Comparison of ENCODE assay signal across 1 cellular context in genomic region chr2:144580521-144581153, GRCh38.
TF ChIP-seq lines count a peak whose summit lies in the region.

No MANE protein-coding gene starts in this region.

TF ChIP-seq in K562, 482 proteins besides CTCF, POLR2A, EP300 and RAD21 (continued from another document and continues in another):
- TF ChIP-seq AFF4 (CRISPR knock-in tag; IDR thresholded peaks at IDR 0.05), result no peak
- no peak for TF ChIP-seq KAT8 (IDR thresholded peaks at IDR 0.05; ENCODE audit: low read depth)
- TF ChIP-seq HMBOX1 (IDR thresholded peaks at IDR 0.05), result peak; percentile 92
- peak; percentile 74 to 75 for TF ChIP-seq NCOA2 (IDR thresholded peaks at IDR 0.05; ENCODE audit: partially characterized antibody in 2 of 2)
- peak; percentile 93 for TF ChIP-seq C11orf30 (IDR thresholded peaks at IDR 0.05; ENCODE audit: low read depth)
- TF ChIP-seq PURB (CRISPR knock-in tag; IDR thresholded peaks at IDR 0.05; ENCODE audit: low read depth), result no peak
- no peak for TF ChIP-seq FOXK1 (CRISPR knock-in tag; IDR thresholded peaks at IDR 0.05; ENCODE audit: borderline replicate concordance)
- TF ChIP-seq CEBPG (CRISPR knock-in tag; IDR thresholded peaks at IDR 0.05), result no peak
- no peak for TF ChIP-seq CEBPG (tag; conservative IDR thresholded peaks at IDR 0.05 in 1 of 2, IDR thresholded peaks at IDR 0.05 in 1 of 2)
- TF ChIP-seq SIN3B (IDR thresholded peaks at IDR 0.05; ENCODE audit: low read depth), result no peak
- peak; percentile 94 for TF ChIP-seq DPF2 (IDR thresholded peaks at IDR 0.05)
- peak in 1 of 2 experiments; percentile 67; a peak in 3 of 4 replicates for TF ChIP-seq TRIM24 (IDR thresholded peaks at IDR 0.05)
- 0 out of 2 replicates have a peak, but pooled peaks have one; percentile 14 for TF ChIP-seq LCOR (CRISPR knock-in tag; IDR thresholded peaks at IDR 0.05)
- TF ChIP-seq U2AF2 (optimal IDR thresholded peaks at IDR 0.05; ENCODE audit: low read depth, low read length), result no peak
- no peak for TF ChIP-seq ZNF507 (tag; conservative IDR thresholded peaks at IDR 0.05)
- TF ChIP-seq, protein P1, sequence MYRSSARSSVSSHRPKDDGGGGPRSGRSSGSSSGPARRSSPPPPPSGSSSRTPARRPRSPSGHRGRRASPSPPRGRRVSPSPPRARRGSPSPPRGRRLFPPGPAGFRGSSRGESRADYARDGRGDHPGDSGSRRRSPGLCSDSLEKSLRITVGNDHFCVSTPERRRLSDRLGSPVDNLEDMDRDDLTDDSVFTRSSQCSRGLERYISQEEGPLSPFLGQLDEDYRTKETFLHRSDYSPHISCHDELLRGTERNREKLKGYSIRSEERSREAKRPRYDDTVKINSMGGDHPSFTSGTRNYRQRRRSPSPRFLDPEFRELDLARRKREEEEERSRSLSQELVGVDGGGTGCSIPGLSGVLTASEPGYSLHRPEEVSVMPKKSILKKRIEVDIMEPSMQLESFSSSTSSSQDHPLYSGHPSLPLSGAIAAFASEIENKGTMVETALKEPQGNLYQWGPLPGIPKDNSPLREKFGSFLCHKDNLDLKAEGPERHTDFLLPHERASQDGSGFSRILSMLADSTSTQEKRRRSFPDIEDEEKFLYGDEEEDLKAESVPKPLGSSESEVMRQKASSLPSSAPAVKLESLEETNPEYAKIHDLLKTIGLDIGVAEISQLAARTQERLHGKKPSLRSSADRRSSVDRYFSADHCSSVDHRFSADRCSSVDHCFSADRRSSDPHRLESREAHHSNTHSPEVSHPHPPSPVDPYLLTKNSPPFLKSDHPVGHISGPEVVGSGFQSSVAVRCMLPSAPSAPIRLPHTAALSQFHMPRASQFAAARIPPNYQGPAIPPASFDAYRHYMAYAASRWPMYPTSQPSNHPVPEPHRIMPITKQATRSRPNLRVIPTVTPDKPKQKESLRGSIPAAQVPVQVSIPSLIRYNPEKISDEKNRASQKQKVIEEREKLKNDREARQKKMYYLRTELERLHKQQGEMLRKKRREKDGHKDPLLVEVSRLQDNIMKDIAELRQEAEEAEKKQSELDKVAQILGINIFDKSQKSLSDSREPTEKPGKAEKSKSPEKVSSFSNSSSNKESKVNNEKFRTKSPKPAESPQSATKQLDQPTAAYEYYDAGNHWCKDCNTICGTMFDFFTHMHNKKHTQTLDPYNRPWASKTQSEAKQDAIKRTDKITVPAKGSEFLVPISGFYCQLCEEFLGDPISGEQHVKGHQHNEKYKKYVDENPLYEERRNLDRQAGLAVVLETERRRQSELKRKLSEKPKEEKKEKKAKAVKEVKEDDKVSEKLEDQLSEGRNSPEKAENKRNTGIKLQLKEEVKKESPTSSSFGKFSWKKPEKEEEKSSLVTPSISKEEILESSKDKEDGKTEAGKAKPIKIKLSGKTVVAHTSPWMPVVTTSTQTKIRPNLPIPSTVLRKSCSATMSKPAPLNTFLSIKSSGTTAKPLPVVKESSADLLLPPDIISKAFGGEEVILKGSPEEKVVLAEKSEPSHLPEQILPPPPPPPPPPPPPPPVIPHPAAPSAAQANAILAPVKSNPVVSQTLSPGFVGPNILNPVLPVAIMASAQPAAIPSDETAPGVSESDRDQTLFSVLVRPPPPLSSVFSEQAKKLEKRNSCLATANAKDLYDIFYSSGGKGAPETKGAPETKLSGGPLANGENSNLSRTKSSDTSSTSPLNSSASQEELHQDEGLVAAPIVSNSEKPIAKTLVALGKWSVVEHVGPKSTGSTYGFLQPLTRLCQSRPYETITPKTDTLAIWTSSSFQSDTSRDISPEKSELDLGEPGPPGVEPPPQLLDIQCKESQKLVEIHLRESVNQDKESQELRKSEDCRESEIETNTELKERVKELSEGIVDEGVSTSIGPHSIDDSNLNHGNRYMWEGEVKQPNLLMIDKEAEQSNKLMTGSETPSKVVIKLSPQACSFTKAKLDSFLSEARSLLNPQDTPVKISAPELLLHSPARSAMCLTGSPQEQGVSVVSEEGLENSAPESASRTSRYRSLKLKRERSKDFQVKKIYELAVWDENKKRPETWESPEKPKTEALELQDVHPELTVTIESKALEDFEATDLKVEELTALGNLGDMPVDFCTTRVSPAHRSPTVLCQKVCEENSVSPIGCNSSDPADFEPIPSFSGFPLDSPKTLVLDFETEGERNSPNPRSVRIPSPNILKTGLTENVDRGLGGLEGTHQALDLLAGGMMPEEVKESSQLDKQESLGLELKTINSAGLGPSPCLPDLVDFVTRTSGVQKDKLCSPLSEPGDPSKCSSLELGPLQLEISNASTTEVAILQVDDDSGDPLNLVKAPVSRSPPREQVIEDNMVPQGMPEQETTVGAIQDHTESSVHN (IDR thresholded peaks at IDR 0.05; ENCODE audit: borderline replicate concordance in 1 of 2, low read depth in 1 of 2), result peak in 1 of 2 experiments; percentile 63; a peak in 2 of 4 replicates
- TF ChIP-seq NFE2 (IDR thresholded peaks at IDR 0.05; ENCODE audit: low read depth), result peak; percentile 67
- TF ChIP-seq, protein P2, sequence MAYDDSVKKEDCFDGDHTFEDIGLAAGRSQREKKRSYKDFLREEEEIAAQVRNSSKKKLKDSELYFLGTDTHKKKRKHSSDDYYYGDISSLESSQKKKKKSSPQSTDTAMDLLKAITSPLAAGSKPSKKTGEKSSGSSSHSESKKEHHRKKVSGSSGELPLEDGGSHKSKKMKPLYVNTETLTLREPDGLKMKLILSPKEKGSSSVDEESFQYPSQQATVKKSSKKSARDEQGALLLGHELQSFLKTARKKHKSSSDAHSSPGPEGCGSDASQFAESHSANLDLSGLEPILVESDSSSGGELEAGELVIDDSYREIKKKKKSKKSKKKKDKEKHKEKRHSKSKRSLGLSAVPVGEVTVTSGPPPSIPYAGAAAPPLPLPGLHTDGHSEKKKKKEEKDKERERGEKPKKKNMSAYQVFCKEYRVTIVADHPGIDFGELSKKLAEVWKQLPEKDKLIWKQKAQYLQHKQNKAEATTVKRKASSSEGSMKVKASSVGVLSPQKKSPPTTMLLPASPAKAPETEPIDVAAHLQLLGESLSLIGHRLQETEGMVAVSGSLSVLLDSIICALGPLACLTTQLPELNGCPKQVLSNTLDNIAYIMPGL (CRISPR knock-in tag; IDR thresholded peaks at IDR 0.05), result no peak
- TF ChIP-seq ZNF347 (CRISPR knock-in tag; IDR thresholded peaks at IDR 0.05; ENCODE audit: low read depth), result no peak
- TF ChIP-seq, protein P3, sequence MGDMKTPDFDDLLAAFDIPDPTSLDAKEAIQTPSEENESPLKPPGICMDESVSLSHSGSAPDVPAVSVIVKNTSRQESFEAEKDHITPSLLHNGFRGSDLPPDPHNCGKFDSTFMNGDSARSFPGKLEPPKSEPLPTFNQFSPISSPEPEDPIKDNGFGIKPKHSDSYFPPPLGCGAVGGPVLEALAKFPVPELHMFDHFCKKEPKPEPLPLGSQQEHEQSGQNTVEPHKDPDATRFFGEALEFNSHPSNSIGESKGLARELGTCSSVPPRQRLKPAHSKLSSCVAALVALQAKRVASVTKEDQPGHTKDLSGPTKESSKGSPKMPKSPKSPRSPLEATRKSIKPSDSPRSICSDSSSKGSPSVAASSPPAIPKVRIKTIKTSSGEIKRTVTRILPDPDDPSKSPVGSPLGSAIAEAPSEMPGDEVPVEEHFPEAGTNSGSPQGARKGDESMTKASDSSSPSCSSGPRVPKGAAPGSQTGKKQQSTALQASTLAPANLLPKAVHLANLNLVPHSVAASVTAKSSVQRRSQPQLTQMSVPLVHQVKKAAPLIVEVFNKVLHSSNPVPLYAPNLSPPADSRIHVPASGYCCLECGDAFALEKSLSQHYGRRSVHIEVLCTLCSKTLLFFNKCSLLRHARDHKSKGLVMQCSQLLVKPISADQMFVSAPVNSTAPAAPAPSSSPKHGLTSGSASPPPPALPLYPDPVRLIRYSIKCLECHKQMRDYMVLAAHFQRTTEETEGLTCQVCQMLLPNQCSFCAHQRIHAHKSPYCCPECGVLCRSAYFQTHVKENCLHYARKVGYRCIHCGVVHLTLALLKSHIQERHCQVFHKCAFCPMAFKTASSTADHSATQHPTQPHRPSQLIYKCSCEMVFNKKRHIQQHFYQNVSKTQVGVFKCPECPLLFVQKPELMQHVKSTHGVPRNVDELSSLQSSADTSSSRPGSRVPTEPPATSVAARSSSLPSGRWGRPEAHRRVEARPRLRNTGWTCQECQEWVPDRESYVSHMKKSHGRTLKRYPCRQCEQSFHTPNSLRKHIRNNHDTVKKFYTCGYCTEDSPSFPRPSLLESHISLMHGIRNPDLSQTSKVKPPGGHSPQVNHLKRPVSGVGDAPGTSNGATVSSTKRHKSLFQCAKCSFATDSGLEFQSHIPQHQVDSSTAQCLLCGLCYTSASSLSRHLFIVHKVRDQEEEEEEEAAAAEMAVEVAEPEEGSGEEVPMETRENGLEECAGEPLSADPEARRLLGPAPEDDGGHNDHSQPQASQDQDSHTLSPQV (IDR thresholded peaks at IDR 0.05), result peak; percentile 73; the same call in 1 of the 2 replicates
- no peak for TF ChIP-seq TOE1 (IDR thresholded peaks at IDR 0.05; ENCODE audit: borderline replicate concordance)
- no peak for TF ChIP-seq TOE1 (CRISPR knock-in tag; IDR thresholded peaks at IDR 0.05; ENCODE audit: borderline replicate concordance, low read depth)
- no peak for TF ChIP-seq SNAPC5 (CRISPR knock-in tag; IDR thresholded peaks at IDR 0.05)
- TF ChIP-seq GABPB2 (CRISPR knock-in tag; conservative IDR thresholded peaks at IDR 0.05), result no peak
- no peak for TF ChIP-seq HEY1 (CRISPR knock-in tag; IDR thresholded peaks at IDR 0.05; ENCODE audit: borderline replicate concordance)
- TF ChIP-seq ATF6 (CRISPR knock-in tag; IDR thresholded peaks at IDR 0.05), result no peak
- peak; percentile 58; the same call in 1 of the 2 replicates for TF ChIP-seq CREB1 (IDR thresholded peaks at IDR 0.05)
- TF ChIP-seq CREB1 (CRISPR knock-in tag; IDR thresholded peaks at IDR 0.05), result no peak
- 0 out of 2 replicates have a peak, but pooled peaks have one; percentile 37 for TF ChIP-seq ZNF431 (CRISPR knock-in tag; IDR thresholded peaks at IDR 0.05)
- TF ChIP-seq GTF2E2 (tag; IDR thresholded peaks at IDR 0.05), result 0 out of 2 replicates have a peak, but pooled peaks have one; percentile 9
- peak; percentile 39 for TF ChIP-seq KDM5B (IDR thresholded peaks at IDR 0.05; ENCODE audit: insufficient replicate concordance, low read depth, low read length)
- no peak; a peak in 1 of 3 replicates for TF ChIP-seq CBX3 (IDR thresholded peaks at IDR 0.05; ENCODE audit: borderline replicate concordance in 1 of 2, low read length in 2 of 2)
- TF ChIP-seq NR1H2 (CRISPR knock-in tag; IDR thresholded peaks at IDR 0.05), result no peak
- no peak for TF ChIP-seq KHSRP (IDR thresholded peaks at IDR 0.05)
- no peak for TF ChIP-seq TAF15 (IDR thresholded peaks at IDR 0.05; ENCODE audit: low read depth, low read length)
